In genomic region chr17:4005296-4006164, GRCh38 we compare ENCODE assay signal across 13 cellular contexts. TPM values are rescaled to one million over a fixed set of nuclear protein-coding genes. Genes with fewer than 3 reads are reported as not detected.
DNase-seq lines count a peak whose midpoint lies in the region; ATAC-seq, FAIRE-seq and TF ChIP-seq lines count a peak whose summit lies in the region.
"Had no signal": no experiment of that assay in that cellular context is flagged by ENCODE, and none has a peak within 500 bp of the region (broad histone marks: within the 10 kb centered on the region; RNA-seq: fewer than 3 reads in every experiment).

No MANE protein-coding gene starts in this region.

- in situ Hi-C loops in HepG2 (cut with HindIII; ENCODE audit: extremely low pct_ligation_motif_present, low pct_unique_long_range_greater_than_20kb), result no loop called here
- in situ Hi-C loops in transverse colon (cut with MboI; ENCODE audit: low pct_ligation_motif_present in 1 of 4, low pct_unique_long_range_greater_than_20kb in 1 of 4, low sequenced_read_pairs in 3 of 4), result loop anchor here in 1 of 4 donors (10.0 kb wide), 1 partner anchor 71 kb away; no protein-coding TSS in a partner anchor

- DNase-seq in HepG2 (ENCODE audit: low spot score), result no peak
- no peak for DNase-seq in right lobe of liver
- DNase-seq in esophagus muscularis mucosa (ENCODE audit: extremely low spot score), result no peak
- no peak for DNase-seq in substantia nigra (lab: John Stamatoyannopoulos, UW)
- no peak for DNase-seq in transverse colon
- DNase-seq in NCI-H510A treated with DMSO at 0.1 percent for 48 hours (lab: John Stamatoyannopoulos, UW), result no peak
- DNase-seq: DMS 273 treated with DMSO at 0.1 percent for 48 hours, NCI-H1048, NCI-H2081 treated with DMSO at 0.1 percent for 48 hours had no signal

- ATAC-seq in HepG2, result no peak
- ATAC-seq in right lobe of liver, result no peak
- ATAC-seq in GM21515 (IDR thresholded peaks at IDR 0.05; ENCODE audit: unreplicated experiment), result no peak

- TF ChIP-seq POLR2A in HepG2 (IDR thresholded peaks at IDR 0.05; ENCODE audit: insufficient read depth in 1 of 2, low read depth in 2 of 2, low read length in 2 of 2), result no peak
- no peak for TF ChIP-seq POLR2A in right lobe of liver (IDR thresholded peaks at IDR 0.05)
- TF ChIP-seq POLR2A in esophagus muscularis mucosa (IDR thresholded peaks at IDR 0.05; ENCODE audit: low read depth), result no peak
- TF ChIP-seq POLR2A in transverse colon (IDR thresholded peaks at IDR 0.05), result no peak

- H3K27me3 ChIP-seq in HepG2 (ENCODE audit: control insufficient read depth in 1 of 2, insufficient read depth in 2 of 2, low read length in 2 of 2), result no peaks in the 10 kb centered on the region
- H3K27me3 ChIP-seq in right lobe of liver, result no peaks in the 10 kb centered on the region
- H3K27me3 ChIP-seq in esophagus muscularis mucosa, result no peaks in the 10 kb centered on the region
- H3K27me3 ChIP-seq in neutrophil, result no peaks in the 10 kb centered on the region
- H3K27me3 ChIP-seq in transverse colon, result no peaks in the 10 kb centered on the region

- no peak for TF ChIP-seq EP300 in HepG2 (IDR thresholded peaks at IDR 0.05; ENCODE audit: low read depth in 2 of 2, low read length in 2 of 2)
- no peak for TF ChIP-seq EP300 in HepG2 (CRISPR knock-in tag; IDR thresholded peaks at IDR 0.05; ENCODE audit: borderline replicate concordance)
- TF ChIP-seq EP300 in esophagus muscularis mucosa (IDR thresholded peaks at IDR 0.05), result no peak
- TF ChIP-seq EP300 in transverse colon (IDR thresholded peaks at IDR 0.05; ENCODE audit: low read depth), result no peak

- no peak overlapping the region for H3K4me3 ChIP-seq in HepG2 (replicated peaks in 1 of 3; ENCODE audit: insufficient read depth in 1 of 3, low read depth in 2 of 3, low read length in 3 of 3)
- H3K4me3 ChIP-seq in right lobe of liver, result no peak overlapping the region
- no peak overlapping the region for H3K4me3 ChIP-seq in esophagus muscularis mucosa
- no peak overlapping the region for H3K4me3 ChIP-seq in neutrophil (ENCODE audit: low read depth in 1 of 2, low read length in 1 of 2)
- H3K4me3 ChIP-seq in transverse colon, result no peak overlapping the region

- H4K20me1 ChIP-seq in HepG2 (ENCODE audit: insufficient read depth, low read length), result no peaks in the 10 kb centered on the region

- H3K4me1 ChIP-seq in HepG2 (ENCODE audit: insufficient read depth, low read length) (peaks cover 32% of the 10 kb centered on the region), right lobe of liver (peaks cover 0 to 14% (median 7%) of the 10 kb centered on the region in 4 donors), esophagus muscularis mucosa (peaks cover 16 to 72% (median 57%) of the 10 kb centered on the region in 4 donors), neutrophil (ENCODE audit: control insufficient read depth in 1 of 2, insufficient read depth in 1 of 2, low read depth in 1 of 2, low read length in 1 of 2) (peaks cover 36% of the 10 kb centered on the region in 2 experiments), transverse colon (peaks cover 8 to 23% (median 15%) of the 10 kb centered on the region in 4 donors)

- FAIRE-seq in HepG2 (lab: Jason Lieb, UNC), result no peak
- FAIRE-seq: H54 had no signal

- no peak for TF ChIP-seq RAD21 in HepG2 (CRISPR knock-in tag; IDR thresholded peaks at IDR 0.05)

- intact Hi-C loops in HepG2 (cut with micrococcal nuclease; ENCODE audit: unreplicated experiment) (loop anchor here (2.0 kb wide), 1 partner anchor 69 kb away; no protein-coding TSS in a partner anchor), right lobe of liver (cut with DNase I) (loop anchor here in 1 of 2 donors (10.0 kb wide), 1 partner anchor 71 kb away; no protein-coding TSS in a partner anchor), esophagus muscularis mucosa (cut with DNase I) (loop anchor here (2.0 kb wide), 1 partner anchor 91 kb away; no protein-coding TSS in a partner anchor), transverse colon (cut with DNase I; ENCODE audit: low total_unique reads) (loop anchor here (10.0 kb wide), 3 partner anchors 91 to 271 kb away; partner anchors contain the start of gene P2RX1)

- WGBS in HepG2 (ENCODE audit: low lambda C conversion rate), result 97% methylated on average over 21 of the region's 22 CpGs
- 97% methylated on average over 10 of the region's 22 CpGs for WGBS in right lobe of liver (ENCODE audit: insufficient coverage, low coverage, low lambda C conversion rate, missing lambda C conversion rate)
- 94% methylated on average over 17 of the region's 22 CpGs for WGBS in esophagus muscularis mucosa
- WGBS in transverse colon (ENCODE audit: low coverage in 1 of 2), 2 donors, result 83 to 96% methylated on average over 5 to 21 of the region's 22 CpGs

- CTCF ChIA-PET in HepG2 (lab: Yijun Ruan, JAX; ENCODE audit: low intra/inter-chr PET ratio, low total read pairs), result interaction anchor here (2.1 to 3.7 kb wide), 2 partner anchors 70 to 92 kb away, joined by 13 to 37 read pairs; no protein-coding TSS in a partner anchor

- TF ChIP-seq CTCF in HepG2 (CRISPR knock-in tag; IDR thresholded peaks at IDR 0.05), result no peak
- no peak for TF ChIP-seq CTCF in right lobe of liver (IDR thresholded peaks at IDR 0.05)
- no peak for TF ChIP-seq CTCF in esophagus muscularis mucosa (IDR thresholded peaks at IDR 0.05)
- no peak for TF ChIP-seq CTCF in neutrophil (IDR thresholded peaks at IDR 0.05)
- no peak for TF ChIP-seq CTCF in transverse colon (IDR thresholded peaks at IDR 0.05)

- no peaks in the 10 kb centered on the region for H3K79me2 ChIP-seq in HepG2 (ENCODE audit: insufficient read depth, low read length)

- BruUV-seq in HepG2 (replicated peaks; lab: Mats Ljungman, UMichigan), result no TSS peak

- H3K27ac ChIP-seq in HepG2 (ENCODE audit: extremely low read length, insufficient read depth, low read length) (no peak overlapping the region), right lobe of liver (no peak overlapping the region), esophagus muscularis mucosa (replicated peaks in 1 of 4) (peak overlapping the region in 3 of 4 donors; percentile 23 to 71 (median 39)), neutrophil (peak overlapping the region; percentile 10), substantia nigra (ENCODE audit: low read depth, low read length, poor library complexity, severe bottlenecking) (no peak overlapping the region), transverse colon (peak overlapping the region in 2 of 4 donors; percentile 76 to 79)
- H3K27ac ChIP-seq: KMS-11 had no signal

- no peak overlapping the region for H2AFZ ChIP-seq in HepG2 (ENCODE audit: low read length)

- POLR2A ChIA-PET in HepG2 (lab: Yijun Ruan, JAX), result no interaction called here

- H3K4me2 ChIP-seq in HepG2 (ENCODE audit: low read depth, low read length), result no peak overlapping the region
- H3K4me2 ChIP-seq: KMS-11 had no signal

- H3K36me3 ChIP-seq in HepG2 (replicated peaks in 1 of 2; ENCODE audit: control insufficient read depth in 1 of 2, insufficient read depth in 2 of 2, low read length in 2 of 2) (peaks cover 8 to 30% of the 10 kb centered on the region in 2 experiments), right lobe of liver (peaks cover 0 to 39% (median 27%) of the 10 kb centered on the region in 4 donors), esophagus muscularis mucosa (peaks cover 42 to 54% (median 47%) of the 10 kb centered on the region in 4 donors), neutrophil (peaks cover 54% of the 10 kb centered on the region), transverse colon (peaks cover 0 to 40% (median 18%) of the 10 kb centered on the region in 4 donors)

- H3K9me3 ChIP-seq in HepG2 (ENCODE audit: low read length) (no peaks in the 10 kb centered on the region), right lobe of liver (no peaks in the 10 kb centered on the region), esophagus muscularis mucosa (no peaks in the 10 kb centered on the region), neutrophil (no peaks in the 10 kb centered on the region), transverse colon (no peaks in the 10 kb centered on the region)

- H3K9ac ChIP-seq in HepG2 (ENCODE audit: insufficient read depth, low read depth, low read length), result no peak overlapping the region
- H3K9ac ChIP-seq: KMS-11 had no signal

TF ChIP-seq in HepG2, 621 proteins besides CTCF, POLR2A, EP300 and RAD21:
- 0 out of 2 replicates have a peak, but pooled peaks have one; percentile 1 for TF ChIP-seq ZNF563 (CRISPR knock-in tag; IDR thresholded peaks at IDR 0.05)
- TF ChIP-seq PTBP1 (IDR thresholded peaks at IDR 0.05; ENCODE audit: low read depth, low read length, poor library complexity, severe bottlenecking), result no peak

RNA-seq across cellular contexts. Expression of gene ATP2A3, which starts 41.3 kb away (rescaled TPM):
- total RNA-seq in HepG2 (2016; rRNA removed; fragmentation: Illumina TruSeq; extraction: Trizol) (not detected in 2 replicates), right lobe of liver (1 to 10 TPM; 1.5 to 4.3 (median 2.3) TPM), esophagus muscularis mucosa (10 to 100 TPM; 17.9 to 35.4 (median 24.8) TPM), transverse colon (100 to 1,000 TPM; 142 to 300 (median 208) TPM)
- not detected in 2 replicates for total RNA-seq in HepG2 (2016; cell fraction: cytosol; rRNA removed; fragmentation: Illumina TruSeq; extraction: Trizol; ENCODE audit: low read depth)
- total RNA-seq in HepG2 (2016; cell fraction: insoluble cytoplasmic fraction; rRNA removed; fragmentation: Illumina TruSeq; extraction: Trizol), result not detected in 2 replicates
- total RNA-seq in HepG2 (2016; cell fraction: membrane; rRNA removed; fragmentation: Illumina TruSeq; extraction: Trizol), result not detected in 2 replicates
- total RNA-seq in HepG2 (2016; cell fraction: nucleus; rRNA removed; fragmentation: Illumina TruSeq; extraction: Trizol), result not detected in 2 replicates
- 0.07 and 0.10 TPM in 2 replicates for polyA plus RNA-seq in HepG2 (2011; rRNA removed)
- 0.03 and 0.14 TPM in 2 replicates for polyA plus RNA-seq in HepG2 (2011; cell fraction: cytosol; rRNA removed)
- 0.16 and 0.40 TPM in 2 replicates for polyA plus RNA-seq in HepG2 (2011; cell fraction: nucleus; rRNA removed)
- polyA plus RNA-seq in HepG2 (2012), result 0.15 and 0.25 TPM in 2 replicates
- not detected in 2 replicates for polyA plus RNA-seq in HepG2 (2016; cell fraction: cytosol; fragmentation: Illumina TruSeq; extraction: Trizol; ENCODE audit: low read depth)
- polyA plus RNA-seq in HepG2 (2016; cell fraction: insoluble cytoplasmic fraction; fragmentation: Illumina TruSeq; extraction: Trizol; ENCODE audit: low read depth), result not detected in 2 replicates
- not detected in 2 replicates for polyA plus RNA-seq in HepG2 (2016; cell fraction: membrane; fragmentation: Illumina TruSeq; extraction: Trizol; ENCODE audit: low read depth)
- not detected in 2 replicates for polyA plus RNA-seq in HepG2 (2016; cell fraction: nucleus; fragmentation: Illumina TruSeq; extraction: Trizol; ENCODE audit: insufficient read depth, low read depth)
- polyA minus RNA-seq in HepG2 (2011; rRNA and poly(A)+ RNA removed; ENCODE audit: low replicate concordance), result 0.52 and 1.2 TPM in 2 replicates
- not detected in 2 replicates for polyA minus RNA-seq in HepG2 (2011; cell fraction: cytosol; rRNA and poly(A)+ RNA removed)
- polyA minus RNA-seq in HepG2 (2011; cell fraction: nucleus; rRNA and poly(A)+ RNA removed), result 0.13 TPM in 1 of 2 replicates, not detected in the other

Comparison
In these comparisons a context has a peak if more than half of its experiments do, and no peak if none do; other contexts are left out.
1. H3K27ac ChIP-seq: peak in esophagus muscularis mucosa (3 of 4) and neutrophil (single experiment); none in HepG2 (single experiment), right lobe of liver (0 of 3) and substantia nigra (single experiment).